1 cellular context compared by ENCODE assay signal in the genomic region with DNA sequence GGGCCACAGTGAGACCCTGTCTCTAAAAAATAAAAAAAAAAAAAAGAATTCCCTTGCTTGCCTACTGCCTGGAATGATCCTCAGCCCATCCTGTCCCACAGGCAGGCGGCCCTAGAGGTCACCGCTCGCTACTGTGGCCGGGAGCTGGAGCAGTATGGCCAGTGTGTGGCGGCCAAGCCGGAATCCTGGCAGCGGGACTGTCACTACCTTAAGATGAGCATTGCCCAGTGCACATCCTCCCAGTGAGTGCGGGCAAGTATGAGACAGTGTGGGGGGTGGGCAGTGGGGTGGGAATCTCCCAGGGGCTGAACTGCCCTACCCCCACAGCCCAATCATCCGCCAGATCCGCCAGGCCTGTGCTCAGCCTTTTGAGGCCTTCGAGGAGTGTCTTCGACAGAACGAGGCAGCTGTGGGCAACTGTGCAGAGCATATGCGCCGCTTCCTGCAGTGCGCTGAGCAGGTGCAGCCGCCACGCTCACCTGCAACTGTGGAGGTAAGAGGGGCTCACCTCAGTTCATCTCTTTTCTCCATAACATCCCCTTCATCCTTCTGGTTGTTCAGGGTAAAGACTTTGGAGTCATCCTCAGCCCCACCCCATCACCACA.
TF ChIP-seq lines count a peak whose summit lies in the region.

No MANE protein-coding gene starts in this region.

TF ChIP-seq in HCT116, 20 proteins besides CTCF, POLR2A, EP300 and RAD21:
- TF ChIP-seq ZFX (IDR thresholded peaks at IDR 0.05): no peak
